Comparison of ENCODE assay signal across 2 cellular contexts in the genomic region with DNA sequence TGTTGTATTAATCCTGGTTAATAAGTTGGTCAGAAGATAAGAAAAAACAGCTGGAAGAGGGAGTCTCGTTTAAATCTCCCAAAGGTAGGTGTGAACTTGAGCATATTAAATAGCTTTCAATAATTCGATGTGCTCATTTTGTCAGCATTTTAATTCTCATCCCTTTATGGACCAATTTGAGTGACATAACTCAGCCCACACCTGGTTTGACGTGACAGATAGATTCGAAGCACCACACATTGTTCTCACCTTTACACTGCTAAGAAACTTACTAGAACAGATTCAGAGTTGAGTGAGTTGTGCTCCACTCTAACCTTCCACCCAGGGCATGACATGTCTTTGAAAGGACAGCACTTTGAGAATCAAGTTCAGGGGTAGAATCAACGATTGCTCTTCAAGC.
"Had no signal": no experiment of that assay in that cellular context is flagged by ENCODE, and none has a peak within 500 bp of the region (broad histone marks: within the 10 kb centered on the region; RNA-seq: fewer than 3 reads in every experiment).

No MANE protein-coding gene starts in this region.

- DNase-seq: GDM1, GF-D8 had no signal
